27 cellular contexts compared by ENCODE assay signal in genomic region chr13:46315491-46316075, GRCh38.
DNase-seq lines count a peak whose midpoint lies in the region; ATAC-seq, FAIRE-seq and TF ChIP-seq lines count a peak whose summit lies in the region.
"Had no signal": no experiment of that assay in that cellular context is flagged by ENCODE, and none has a peak within 500 bp of the region (broad histone marks: within the 10 kb centered on the region; RNA-seq: fewer than 3 reads in every experiment).

No MANE protein-coding gene starts in this region.

- H3K4me3 ChIP-seq in small intestine (ENCODE audit: low read depth in 1 of 2, low read length in 2 of 2): no peak overlapping the region
- H3K4me3 ChIP-seq: GM23338, MG63, pancreas, tibial nerve had no signal

- no peak overlapping the region for H3K27ac Mint-ChIP-seq in activated CD4-positive, alpha-beta T cell treated with anti-CD3 and anti-CD28 coated beads, Interleukin-2, amount 10 ng/mL, durations not matched to agents 24 days and 14 days
- peak overlapping the region; percentile 32 to 47 for H3K27ac Mint-ChIP-seq in natural killer cell treated with Interleukin-12 subunit alpha and Interleukin-12 subunit beta and Interleukin-15 and Interleukin-18, amount 100 ng/mL, for 72 hours
- no peak overlapping the region for H3K27ac Mint-ChIP-seq in natural killer cell
- no peak overlapping the region for H3K27ac Mint-ChIP-seq in activated T-helper 17 cell treated with anti-CD3 and anti-CD28 coated beads, Interleukin-2, amount 50 U/mL, for 72 hours
- H3K27ac Mint-ChIP-seq: B cell; GM23338; T-helper 2 cell treated with Interferon-gamma antibody and Interleukin-4, amounts not matched to agents 5 μg/mL and 100 μg/mL, for 36 hours had no signal

- no peak for TF ChIP-seq CTCF in natural killer cell (IDR thresholded peaks at IDR 0.05)

- H3K9me3 ChIP-seq in small intestine (ENCODE audit: control insufficient read depth, low read depth): no peaks in the 10 kb centered on the region
- H3K9me3 ChIP-seq: pancreas, tibial nerve had no signal

- peaks cover 16% of the 10 kb centered on the region for H3K9me3 Mint-ChIP-seq in activated CD4-positive, alpha-beta T cell treated with anti-CD3 and anti-CD28 coated beads, Interleukin-2, amount 10 ng/mL, durations not matched to agents 24 days and 14 days
- peaks cover 8% of the 10 kb centered on the region for H3K9me3 Mint-ChIP-seq in natural killer cell treated with Interleukin-12 subunit alpha and Interleukin-12 subunit beta and Interleukin-15 and Interleukin-18, amount 100 ng/mL, for 72 hours
- peaks cover 0 to 3% of the 10 kb centered on the region in 2 donors for H3K9me3 Mint-ChIP-seq in natural killer cell
- H3K9me3 Mint-ChIP-seq in activated T-helper 17 cell treated with anti-CD3 and anti-CD28 coated beads, Interleukin-2, amount 50 U/mL, for 72 hours: no peaks in the 10 kb centered on the region
- H3K9me3 Mint-ChIP-seq: GM23338 had no signal

- H3K4me3 Mint-ChIP-seq in activated CD4-positive, alpha-beta T cell treated with anti-CD3 and anti-CD28 coated beads, Interleukin-2, amount 10 ng/mL, durations not matched to agents 24 days and 14 days: no peak overlapping the region
- peak overlapping the region; percentile 8 for H3K4me3 Mint-ChIP-seq in natural killer cell treated with Interleukin-12 subunit alpha and Interleukin-12 subunit beta and Interleukin-15 and Interleukin-18, amount 100 ng/mL, for 72 hours
- H3K4me3 Mint-ChIP-seq in natural killer cell: no peak overlapping the region
- H3K4me3 Mint-ChIP-seq in activated T-helper 17 cell treated with anti-CD3 and anti-CD28 coated beads, Interleukin-2, amount 50 U/mL, for 72 hours: no peak overlapping the region
- H3K4me3 Mint-ChIP-seq: B cell; GM23338; neural crest cell; T-helper 2 cell treated with Interferon-gamma antibody and Interleukin-4, amounts not matched to agents 5 μg/mL and 100 μg/mL, for 36 hours had no signal

- H3K36me3 ChIP-seq in small intestine (ENCODE audit: control insufficient read depth in 2 of 2, insufficient read depth in 2 of 2, low read length in 2 of 2): no peaks in the 10 kb centered on the region
- H3K36me3 ChIP-seq: MG63, pancreas, tibial nerve had no signal

- peak; percentile 51 to 61 for ATAC-seq in natural killer cell treated with Interleukin-12 subunit alpha and Interleukin-12 subunit beta and Interleukin-15 and Interleukin-18, amount 100 ng/mL, for 72 hours
- ATAC-seq in natural killer cell (no peak), GM19351 (IDR thresholded peaks at IDR 0.05; ENCODE audit: unreplicated experiment) (no peak)
- peak; percentile 84 for ATAC-seq in activated T-helper 17 cell treated with anti-CD3 and anti-CD28 coated beads, Interleukin-2, amount 50 U/mL, for 72 hours (replicated peaks)
- peak; percentile 61 for ATAC-seq in stimulated activated naive CD8-positive, alpha-beta T cell treated with anti-CD3 and anti-CD28 coated beads, Interleukin-15, Interleukin-2, amounts not matched to agents 100 U/mL and 50 U/mL, for 24 hours
- ATAC-seq: GM23338, pancreas had no signal

- H3K36me3 Mint-ChIP-seq in activated CD4-positive, alpha-beta T cell treated with anti-CD3 and anti-CD28 coated beads, Interleukin-2, amount 10 ng/mL, durations not matched to agents 24 days and 14 days (ENCODE audit: low read depth): peaks cover 38% of the 10 kb centered on the region
- peaks cover 23% of the 10 kb centered on the region for H3K36me3 Mint-ChIP-seq in natural killer cell treated with Interleukin-12 subunit alpha and Interleukin-12 subunit beta and Interleukin-15 and Interleukin-18, amount 100 ng/mL, for 72 hours
- peaks cover 4% of the 10 kb centered on the region for H3K36me3 Mint-ChIP-seq in natural killer cell
- H3K36me3 Mint-ChIP-seq in activated T-helper 17 cell treated with anti-CD3 and anti-CD28 coated beads, Interleukin-2, amount 50 U/mL, for 72 hours (ENCODE audit: low read depth): no peaks in the 10 kb centered on the region

- no peak for FAIRE-seq in small intestine (lab: Jason Lieb, UNC)
- FAIRE-seq: astrocyte, GM18507 had no signal

- no peak overlapping the region for H3K27ac ChIP-seq in small intestine (ENCODE audit: low read depth in 1 of 2, low read length in 1 of 2)
- H3K27ac ChIP-seq: pancreas, tibial nerve had no signal

- peaks cover 17% of the 10 kb centered on the region for H3K4me1 Mint-ChIP-seq in activated CD4-positive, alpha-beta T cell treated with anti-CD3 and anti-CD28 coated beads, Interleukin-2, amount 10 ng/mL, durations not matched to agents 24 days and 14 days
- peaks cover 48 to 50% of the 10 kb centered on the region in 2 donors for H3K4me1 Mint-ChIP-seq in natural killer cell treated with Interleukin-12 subunit alpha and Interleukin-12 subunit beta and Interleukin-15 and Interleukin-18, amount 100 ng/mL, for 72 hours (ENCODE audit: low read depth in 2 of 2)
- H3K4me1 Mint-ChIP-seq in natural killer cell: peaks cover 23 to 32% of the 10 kb centered on the region in 2 donors
- H3K4me1 Mint-ChIP-seq in activated T-helper 17 cell treated with anti-CD3 and anti-CD28 coated beads, Interleukin-2, amount 50 U/mL, for 72 hours: peaks cover 12% of the 10 kb centered on the region

- peak; percentile 52 for DNase-seq in activated CD4-positive, alpha-beta T cell treated with anti-CD3 and anti-CD28 coated beads, Interleukin-2, amount 10 ng/mL, durations not matched to agents 24 days and 14 days
- DNase-seq in activated CD4-positive, alpha-beta T cell treated with anti-CD3 and anti-CD28 coated beads, Interleukin-2, amount 50 U/mL, for 1 hour: no peak
- no peak for DNase-seq in natural killer cell treated with Interleukin-12 subunit alpha and Interleukin-12 subunit beta and Interleukin-15 and Interleukin-18, amount 100 ng/mL, for 72 hours (ENCODE audit: low spot score)
- DNase-seq in natural killer cell (no peak), small intestine (no peak)
- no peak for DNase-seq in stimulated activated naive CD8-positive, alpha-beta T cell treated with anti-CD3 and anti-CD28 coated beads, Interleukin-15, Interleukin-2, amounts not matched to agents 100 U/mL and 50 U/mL, for 24 hours
- DNase-seq: activated CD4-positive, alpha-beta T cell treated with anti-CD3 and anti-CD28 coated beads for 1 hour; caudate nucleus; CD4-positive, alpha-beta memory T cell; KG1; mammary epithelial cell; MG63; NCI-H1417; NCI-H2029; NCI-H345; pancreas; SHP77 treated with DMSO at 0.1 percent for 48 hours; stimulated activated CD4-positive, alpha-beta T cell treated with anti-CD3 and anti-CD28 coated beads, Interleukin-4, amount 100 ng/mL, for 1 hour had no signal

- no peaks in the 10 kb centered on the region for H3K27me3 ChIP-seq in small intestine (ENCODE audit: control insufficient read depth in 2 of 2, insufficient read depth in 2 of 2, low read length in 2 of 2)
- H3K27me3 ChIP-seq: MG63, pancreas, tibial nerve had no signal

- intact Hi-C loops in activated CD4-positive, alpha-beta T cell treated with anti-CD3 and anti-CD28 coated beads, Interleukin-2, amount 10 ng/mL, durations not matched to agents 24 days and 14 days (cut with micrococcal nuclease): no loop called here
- intact Hi-C loops in natural killer cell (cut with micrococcal nuclease): no loop called here

- H3K4me1 ChIP-seq in small intestine (ENCODE audit: control insufficient read depth in 2 of 2, insufficient read depth in 1 of 2, low read depth in 1 of 2, low read length in 1 of 2): no peaks in the 10 kb centered on the region
- H3K4me1 ChIP-seq: pancreas, tibial nerve had no signal

- H3K27me3 Mint-ChIP-seq in activated CD4-positive, alpha-beta T cell treated with anti-CD3 and anti-CD28 coated beads, Interleukin-2, amount 10 ng/mL, durations not matched to agents 24 days and 14 days: no peaks in the 10 kb centered on the region
- H3K27me3 Mint-ChIP-seq in natural killer cell treated with Interleukin-12 subunit alpha and Interleukin-12 subunit beta and Interleukin-15 and Interleukin-18, amount 100 ng/mL, for 72 hours: no peaks in the 10 kb centered on the region
- no peaks in the 10 kb centered on the region for H3K27me3 Mint-ChIP-seq in natural killer cell (ENCODE audit: low read depth in 2 of 2)
- H3K27me3 Mint-ChIP-seq in activated T-helper 17 cell treated with anti-CD3 and anti-CD28 coated beads, Interleukin-2, amount 50 U/mL, for 72 hours: no peaks in the 10 kb centered on the region
- H3K27me3 Mint-ChIP-seq: B cell; CD4-positive, alpha-beta memory T cell had no signal

- whole genome bisulfite sequencing in small intestine, 3 donors: 86 to 87% (median 86%) methylated on average over 6 of the region's 6 CpGs

Comparison
In these comparisons a context has a peak if more than half of its experiments do, and no peak if none do; other contexts are left out.
1. H3K27ac Mint-ChIP-seq: peak in natural killer cell treated with Interleukin-12 subunit alpha and Interleukin-12 subunit beta and Interleukin-15 and Interleukin-18, amount 100 ng/mL, for 72 hours (2 of 2); none in activated CD4-positive, alpha-beta T cell treated with anti-CD3 and anti-CD28 coated beads, Interleukin-2, amount 10 ng/mL, durations not matched to agents 24 days and 14 days (single experiment), natural killer cell (0 of 2) and activated T-helper 17 cell treated with anti-CD3 and anti-CD28 coated beads, Interleukin-2, amount 50 U/mL, for 72 hours (single experiment).
2. ATAC-seq: peak in natural killer cell treated with Interleukin-12 subunit alpha and Interleukin-12 subunit beta and Interleukin-15 and Interleukin-18, amount 100 ng/mL, for 72 hours (2 of 2), activated T-helper 17 cell treated with anti-CD3 and anti-CD28 coated beads, Interleukin-2, amount 50 U/mL, for 72 hours (single experiment) and stimulated activated naive CD8-positive, alpha-beta T cell treated with anti-CD3 and anti-CD28 coated beads, Interleukin-15, Interleukin-2, amounts not matched to agents 100 U/mL and 50 U/mL, for 24 hours (single experiment); none in natural killer cell (0 of 3) and GM19351 (single experiment).